8 cellular contexts compared by ENCODE assay signal in genomic region chr22:31969789-31970489, GRCh38. TPM values are rescaled to one million over a fixed set of nuclear protein-coding genes. Genes with fewer than 3 reads are reported as not detected.
DNase-seq lines count a peak whose midpoint lies in the region; ATAC-seq and TF ChIP-seq lines count a peak whose summit lies in the region.

No MANE protein-coding gene starts in this region.

- H3K4me1 ChIP-seq in mucosa of stomach (ENCODE audit: control insufficient read depth, insufficient read depth, low read length) (peaks cover 7% of the 10 kb centered on the region), stomach (peaks cover 6 to 16% (median 15%) of the 10 kb centered on the region in 4 donors)

- WGBS in stomach, 5 donors, result 20 to 50% (median 25%) methylated on average over 11 to 19 of the region's 19 CpGs

- peak; percentile 85 for ATAC-seq in esophagus mucosa

- DNase-seq in SKM-1 (lab: John Stamatoyannopoulos, UW; ENCODE audit: unreplicated experiment), result peak; percentile 33
- DNase-seq in SKM-1 treated with dmso at 0.1 percent for 144 hours (lab: John Stamatoyannopoulos, UW; ENCODE audit: unreplicated experiment), result no peak
- peak; percentile 62 for DNase-seq in HT1080 (ENCODE audit: low read depth)
- peak; percentile 13 to 27 for DNase-seq in NOMO-1 (lab: John Stamatoyannopoulos, UW; ENCODE audit: unreplicated experiment in 2 of 2)
- peak; percentile 65 for DNase-seq in activated T-cell treated with anti-CD3 and anti-CD28 coated beads, Interleukin-2, amount 50 U/mL, for 1 hour
- DNase-seq in stomach, result peak; percentile 80

- peak in 2 of 7 experiments; percentile 44 to 54 for TF ChIP-seq CTCF in stomach (IDR thresholded peaks at IDR 0.05)

- intact Hi-C loops in stomach (cut with DNase I; ENCODE audit: low total_unique reads), result loop anchor here (10.0 kb wide), 1 partner anchor 95 kb away; no protein-coding TSS in a partner anchor

- peak overlapping the region; percentile 53 for H3K4me3 ChIP-seq in mucosa of stomach (ENCODE audit: low read length)
- peak overlapping the region; percentile 40 to 55 (median 47) for H3K4me3 ChIP-seq in stomach

- H3K36me3 ChIP-seq in mucosa of stomach (ENCODE audit: control insufficient read depth, insufficient read depth, low read length) (no peaks in the 10 kb centered on the region), stomach (no peaks in the 10 kb centered on the region)

- no peak for TF ChIP-seq EP300 in stomach (IDR thresholded peaks at IDR 0.05)

- H3K9me3 ChIP-seq in mucosa of stomach (ENCODE audit: control insufficient read depth, low read length), result no peaks in the 10 kb centered on the region
- no peaks in the 10 kb centered on the region for H3K9me3 ChIP-seq in stomach

- TF ChIP-seq POLR2A in stomach (IDR thresholded peaks at IDR 0.05), result no peak

- peak overlapping the region; percentile 53 for H3K9ac ChIP-seq in mucosa of stomach (ENCODE audit: low read length)

- H3K27me3 ChIP-seq in mucosa of stomach (ENCODE audit: control insufficient read depth, insufficient read depth, low read length), result no peaks in the 10 kb centered on the region
- no peaks in the 10 kb centered on the region for H3K27me3 ChIP-seq in stomach

- H3K27ac ChIP-seq in stomach, result peak overlapping the region in 2 of 5 donors; percentile 49 to 63

RNA-seq across cellular contexts. Expression of gene YWHAH, which starts 25.6 kb away (rescaled TPM):
- 161 and 183 TPM in 2 replicates for total RNA-seq in HT1080 (2014; rRNA removed; shearing (Covaris generic))
- polyA plus RNA-seq in HT1080 (2015; cell fraction: cytosol; rRNA removed), result 142 and 151 TPM in 2 replicates
- 60.4 and 65.0 TPM in 2 replicates for polyA plus RNA-seq in HT1080 (2015; cell fraction: nucleus; rRNA removed)
- total RNA-seq in esophagus mucosa (58.3 TPM), stomach (100 to 1,000 TPM in 1 of 5 donors, 10 to 100 TPM in 4; 20.5 to 284 (median 81.1) TPM)
- 100 to 1,000 TPM in 2 of 3 donors, 10 to 100 TPM in 1; 60.9 to 156 (median 110) TPM for polyA plus RNA-seq in stomach
